ENCODE assay signal across 1 cellular context in genomic region chr10:72245949-72246525, GRCh38.
TF ChIP-seq lines count a peak whose summit lies in the region.

No MANE protein-coding gene starts in this region.

TF ChIP-seq in IMR-90, 13 proteins besides CTCF, POLR2A, EP300 and RAD21:
- TF ChIP-seq MAZ (IDR thresholded peaks at IDR 0.05; ENCODE audit: borderline replicate concordance, low read depth, low read length) (no peak), SMC3 (IDR thresholded peaks at IDR 0.05; ENCODE audit: low read depth, low read length) (no peak), BHLHE40 (IDR thresholded peaks at IDR 0.05; ENCODE audit: low read depth, low read length) (no peak), FOS (IDR thresholded peaks at IDR 0.05; ENCODE audit: low read depth, low read length) (no peak)
